Comparison of ENCODE assay signal across 1 cellular context in the genomic region with DNA sequence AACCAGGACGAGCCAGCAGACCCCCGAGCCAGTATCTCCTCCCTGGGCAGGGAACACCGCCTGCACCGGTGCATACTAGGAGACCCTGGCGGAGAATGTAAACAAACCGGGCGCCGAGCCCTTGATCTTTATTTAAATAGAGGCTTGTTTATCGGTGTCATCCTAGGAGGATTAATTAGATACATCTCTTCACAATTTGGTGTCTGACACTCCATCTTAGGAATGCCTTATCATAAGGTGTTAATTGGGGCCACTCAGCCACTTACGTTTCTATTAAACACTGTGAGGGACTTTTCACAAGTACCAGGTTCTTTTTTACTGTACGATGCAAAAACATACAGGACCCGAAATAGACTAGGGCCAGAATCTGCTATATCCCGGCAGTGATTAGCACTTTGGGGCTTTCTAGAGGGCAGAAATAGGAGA.
A peak's percentile ranks its signal among the peaks of the same experiment; 100 is the strongest.
TF ChIP-seq lines count a peak whose summit lies in the region.

No MANE protein-coding gene starts in this region.

TF ChIP-seq in HepG2, 621 proteins besides CTCF, POLR2A, EP300 and RAD21:
- TF ChIP-seq NFYB (CRISPR knock-in tag; IDR thresholded peaks at IDR 0.05) = no peak
- 0 out of 2 replicates have a peak, but pooled peaks have one; percentile 25 for TF ChIP-seq GATAD2A (CRISPR knock-in tag; IDR thresholded peaks at IDR 0.05)
- TF ChIP-seq IKZF1 (IDR thresholded peaks at IDR 0.05) = no peak
- TF ChIP-seq, protein P1, sequence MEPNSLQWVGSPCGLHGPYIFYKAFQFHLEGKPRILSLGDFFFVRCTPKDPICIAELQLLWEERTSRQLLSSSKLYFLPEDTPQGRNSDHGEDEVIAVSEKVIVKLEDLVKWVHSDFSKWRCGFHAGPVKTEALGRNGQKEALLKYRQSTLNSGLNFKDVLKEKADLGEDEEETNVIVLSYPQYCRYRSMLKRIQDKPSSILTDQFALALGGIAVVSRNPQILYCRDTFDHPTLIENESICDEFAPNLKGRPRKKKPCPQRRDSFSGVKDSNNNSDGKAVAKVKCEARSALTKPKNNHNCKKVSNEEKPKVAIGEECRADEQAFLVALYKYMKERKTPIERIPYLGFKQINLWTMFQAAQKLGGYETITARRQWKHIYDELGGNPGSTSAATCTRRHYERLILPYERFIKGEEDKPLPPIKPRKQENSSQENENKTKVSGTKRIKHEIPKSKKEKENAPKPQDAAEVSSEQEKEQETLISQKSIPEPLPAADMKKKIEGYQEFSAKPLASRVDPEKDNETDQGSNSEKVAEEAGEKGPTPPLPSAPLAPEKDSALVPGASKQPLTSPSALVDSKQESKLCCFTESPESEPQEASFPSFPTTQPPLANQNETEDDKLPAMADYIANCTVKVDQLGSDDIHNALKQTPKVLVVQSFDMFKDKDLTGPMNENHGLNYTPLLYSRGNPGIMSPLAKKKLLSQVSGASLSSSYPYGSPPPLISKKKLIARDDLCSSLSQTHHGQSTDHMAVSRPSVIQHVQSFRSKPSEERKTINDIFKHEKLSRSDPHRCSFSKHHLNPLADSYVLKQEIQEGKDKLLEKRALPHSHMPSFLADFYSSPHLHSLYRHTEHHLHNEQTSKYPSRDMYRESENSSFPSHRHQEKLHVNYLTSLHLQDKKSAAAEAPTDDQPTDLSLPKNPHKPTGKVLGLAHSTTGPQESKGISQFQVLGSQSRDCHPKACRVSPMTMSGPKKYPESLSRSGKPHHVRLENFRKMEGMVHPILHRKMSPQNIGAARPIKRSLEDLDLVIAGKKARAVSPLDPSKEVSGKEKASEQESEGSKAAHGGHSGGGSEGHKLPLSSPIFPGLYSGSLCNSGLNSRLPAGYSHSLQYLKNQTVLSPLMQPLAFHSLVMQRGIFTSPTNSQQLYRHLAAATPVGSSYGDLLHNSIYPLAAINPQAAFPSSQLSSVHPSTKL (CRISPR knock-in tag; IDR thresholded peaks at IDR 0.05) = 0 out of 2 replicates have a peak, but pooled peaks have one; percentile 24
- peak; percentile 45; the same call in 1 of the 2 replicates for TF ChIP-seq TCF7 (IDR thresholded peaks at IDR 0.05; ENCODE audit: low read depth)
- TF ChIP-seq ZNF12 (CRISPR knock-in tag; IDR thresholded peaks at IDR 0.05) = peak; percentile 50; the same call in 1 of the 2 replicates
- no peak for TF ChIP-seq FOXA1 (IDR thresholded peaks at IDR 0.05)
- TF ChIP-seq FOXA1 (CRISPR knock-in tag; IDR thresholded peaks at IDR 0.05) = 0 out of 2 replicates have a peak, but pooled peaks have one; percentile 6
